14 cellular contexts compared by ENCODE assay signal in the genomic region with DNA sequence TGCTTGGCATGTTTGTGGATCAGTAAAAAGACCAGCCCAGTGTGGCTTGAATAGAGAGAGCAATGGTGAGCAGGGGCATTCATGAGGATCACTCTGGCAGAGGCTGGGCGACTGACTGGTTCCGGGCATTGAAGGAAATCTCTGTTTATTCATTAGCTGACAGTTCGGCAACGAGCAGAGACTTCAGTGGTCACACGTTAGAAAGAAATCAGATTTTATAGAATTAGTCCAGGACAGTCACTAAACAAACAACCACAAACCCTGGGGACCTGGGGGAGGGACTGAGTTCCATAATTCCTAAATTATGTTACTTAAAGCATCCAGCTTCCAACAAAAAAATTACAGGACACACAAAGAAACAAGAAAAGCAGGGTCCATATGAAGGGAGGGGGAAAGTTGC.
A peak's percentile ranks its signal among the peaks of the same experiment; 100 is the strongest.
DNase-seq lines count a peak whose midpoint lies in the region; ATAC-seq and TF ChIP-seq lines count a peak whose summit lies in the region.
"Had no signal": no experiment of that assay in that cellular context is flagged by ENCODE, and none has a peak within 500 bp of the region (broad histone marks: within the 10 kb centered on the region; RNA-seq: fewer than 3 reads in every experiment).

No MANE protein-coding gene starts in this region.

- DNase-seq in T-helper 17 cell (no peak), astrocyte of the hippocampus (ENCODE audit: low read depth, low spot score) (peak; percentile 9), nephron progenitor cell (no peak), sciatic nerve (ENCODE audit: low spot score) (no peak), left ventricle myocardium inferior (no peak), T1000 (lab: John Stamatoyannopoulos, UW) (no peak)
- DNase-seq: CD8-positive, alpha-beta T cell; COR-L47; DND-41; GDM1; HCEC 1CT; HFFc6 had no signal

- peaks cover 25% of the 10 kb centered on the region for H3K36me3 ChIP-seq in left ventricle myocardium inferior

- no peaks in the 10 kb centered on the region for H3K27me3 Mint-ChIP-seq in T-helper 17 cell
- no peaks in the 10 kb centered on the region for H3K27me3 Mint-ChIP-seq in nephron progenitor cell (ENCODE audit: low read depth, poor library complexity)

- no peaks in the 10 kb centered on the region for H3K27me3 ChIP-seq in left ventricle myocardium inferior (ENCODE audit: low read depth)

- no peaks in the 10 kb centered on the region for H3K9me3 Mint-ChIP-seq in nephron progenitor cell
- H3K9me3 Mint-ChIP-seq: CD14-positive monocyte; CD8-positive, alpha-beta T cell; HFFc6 had no signal

- no peak overlapping the region for H3K4me3 Mint-ChIP-seq in T-helper 17 cell
- no peak overlapping the region for H3K4me3 Mint-ChIP-seq in nephron progenitor cell
- H3K4me3 Mint-ChIP-seq: CD8-positive, alpha-beta T cell; HFFc6 had no signal

- no peak overlapping the region for H3K27ac ChIP-seq in left ventricle myocardium inferior (replicated peaks)

- H3K4me3 ChIP-seq in left ventricle myocardium inferior: no peak overlapping the region

- ATAC-seq in T-helper 17 cell: no peak
- ATAC-seq in GM21367 (IDR thresholded peaks at IDR 0.05; ENCODE audit: unreplicated experiment): no peak
- no peak for ATAC-seq in sciatic nerve
- ATAC-seq: CD8-positive, alpha-beta T cell had no signal

- H3K9me3 ChIP-seq in T-helper 17 cell (ENCODE audit: control insufficient read depth, low read length, poor library complexity, severe bottlenecking): no peaks in the 10 kb centered on the region
- no peaks in the 10 kb centered on the region for H3K9me3 ChIP-seq in left ventricle myocardium inferior (replicated peaks)

- H3K27ac Mint-ChIP-seq in T-helper 17 cell: peak overlapping the region; percentile 56
- peak overlapping the region; percentile 64 for H3K27ac Mint-ChIP-seq in nephron progenitor cell
- H3K27ac Mint-ChIP-seq: CD14-positive monocyte; CD8-positive, alpha-beta T cell; HFFc6 had no signal

- H3K4me1 Mint-ChIP-seq in T-helper 17 cell (peaks cover 20% of the 10 kb centered on the region), nephron progenitor cell (peaks cover 7% of the 10 kb centered on the region)
- H3K4me1 Mint-ChIP-seq: CD14-positive monocyte had no signal

- H3K36me3 Mint-ChIP-seq in T-helper 17 cell (ENCODE audit: low read depth) (peaks cover 9% of the 10 kb centered on the region), nephron progenitor cell (ENCODE audit: low read depth) (peaks cover 15% of the 10 kb centered on the region)

- TF ChIP-seq CTCF in nephron progenitor cell (IDR thresholded peaks at IDR 0.05) (no peak), left ventricle myocardium inferior (IDR thresholded peaks at IDR 0.05; ENCODE audit: borderline replicate concordance) (no peak)

- intact Hi-C loops in sciatic nerve (cut with DNase I) (no loop called here), left ventricle myocardium inferior (cut with micrococcal nuclease) (no loop called here)

- H3K4me1 ChIP-seq in left ventricle myocardium inferior: peaks cover 19% of the 10 kb centered on the region
